8 cellular contexts compared by ENCODE assay signal in genomic region chr16:55944377-55944802, GRCh38.
DNase-seq lines count a peak whose midpoint lies in the region; ATAC-seq, FAIRE-seq and TF ChIP-seq lines count a peak whose summit lies in the region.

No MANE protein-coding gene starts in this region.

- no peak overlapping the region for H4K5ac ChIP-seq in H1 (ENCODE audit: insufficient read length, low read depth, low read length)

- H3K4me3 Mint-ChIP-seq in activated CD8-positive, alpha-beta T cell treated with anti-CD3 and anti-CD28 coated beads, Interleukin-2, amount 10 ng/mL, durations not matched to agents 7 days and 5 days, result no peak overlapping the region
- H3K4me3 Mint-ChIP-seq in memory B cell, result no peak overlapping the region

- H3K9me3 Mint-ChIP-seq in activated CD8-positive, alpha-beta T cell treated with anti-CD3 and anti-CD28 coated beads, Interleukin-2, amount 10 ng/mL, durations not matched to agents 7 days and 5 days (ENCODE audit: insufficient read depth), result no peaks in the 10 kb centered on the region
- no peaks in the 10 kb centered on the region for H3K9me3 Mint-ChIP-seq in memory B cell

- no peak overlapping the region for H4K91ac ChIP-seq in H1 (replicated peaks; ENCODE audit: insufficient read length, low read length)

- peak; percentile 19 for FAIRE-seq in H1 (lab: Jason Lieb, UNC)

- WGBS in H1 (ENCODE audit: extremely low coverage in 1 of 2, insufficient coverage in 1 of 2, insufficient read length in 1 of 2, insufficient replicate concordance in 2 of 2, low coverage in 1 of 2, low lambda C conversion rate in 2 of 2, missing lambda C conversion rate in 1 of 2), 2 experiments, result 47% methylated on average over 8 of the region's 8 CpGs; no CpG with 5 or more reads in 1 of the 2 experiments

- peaks cover 20% of the 10 kb centered on the region for H3K27me3 Mint-ChIP-seq in activated CD8-positive, alpha-beta T cell treated with anti-CD3 and anti-CD28 coated beads, Interleukin-2, amount 10 ng/mL, durations not matched to agents 7 days and 5 days (ENCODE audit: low read depth)
- H3K27me3 Mint-ChIP-seq in memory B cell, result peaks cover 21% of the 10 kb centered on the region

- H3K79me2 ChIP-seq in H1 (ENCODE audit: control insufficient read depth in 1 of 2, insufficient read depth in 2 of 2, low read length in 2 of 2), result no peaks in the 10 kb centered on the region

- no peaks in the 10 kb centered on the region for H4K20me1 ChIP-seq in H1 (replicated peaks in 1 of 2; ENCODE audit: control insufficient read depth in 1 of 2, insufficient read depth in 2 of 2, low read length in 2 of 2)

- no peaks in the 10 kb centered on the region for H3K23me2 ChIP-seq in H1 (ENCODE audit: low read depth, low read length)

- peak; percentile 71 for ATAC-seq in activated CD8-positive, alpha-beta T cell treated with anti-CD3 and anti-CD28 coated beads, Interleukin-2, amount 10 ng/mL, durations not matched to agents 7 days and 5 days
- ATAC-seq in memory B cell (ENCODE audit: low read depth), result peak; percentile 49
- no peak for ATAC-seq in GM21381 (IDR thresholded peaks at IDR 0.05; ENCODE audit: unreplicated experiment)

- no peak for TF ChIP-seq EP300 in H1 (IDR thresholded peaks at IDR 0.05; ENCODE audit: borderline replicate concordance in 1 of 2, low read depth in 2 of 2, low read length in 2 of 2)

- H2BK12ac ChIP-seq in H1 (ENCODE audit: low read depth, low read length), result no peak overlapping the region

- no peaks in the 10 kb centered on the region for H3K79me1 ChIP-seq in H1 (ENCODE audit: low read depth, low read length)

- H3K4me2 ChIP-seq in H1 (ENCODE audit: insufficient read depth in 1 of 2, low read depth in 2 of 2, low read length in 2 of 2), result no peak overlapping the region

- peak; percentile 30 for DNase-seq in AG04450 (ENCODE audit: low read depth, low spot score)
- peak; percentile 5 for DNase-seq in GM19238 (ENCODE audit: insufficient read length, low spot score)
- peak; percentile 54 for DNase-seq in NCI-H2171 (lab: John Stamatoyannopoulos, UW)
- peak; percentile 58 for DNase-seq in activated CD8-positive, alpha-beta T cell treated with anti-CD3 and anti-CD28 coated beads, Interleukin-2, amount 10 ng/mL, durations not matched to agents 7 days and 5 days
- DNase-seq in H1 (ENCODE audit: low read depth in 1 of 2, low spot score in 2 of 2), result peak; percentile 38 to 89
- peak; percentile 44 to 46 for DNase-seq in memory B cell (ENCODE audit: low spot score in 2 of 2)
- DNase-seq in stimulated activated CD8-positive, alpha-beta memory T cell treated with anti-CD3 and anti-CD28 coated beads, Interleukin-15, amount 100 ng/mL, for 1 hour (ENCODE audit: low read depth), result peak; percentile 21

- H2BK5ac ChIP-seq in H1 (ENCODE audit: low read depth, low read length), result no peak overlapping the region

- H2AK5ac ChIP-seq in H1 (ENCODE audit: low read depth, low read length), result no peak overlapping the region

- no peak overlapping the region for H3K56ac ChIP-seq in H1 (replicated peaks; ENCODE audit: insufficient read length, low read depth, low read length)

- H3K9ac ChIP-seq in H1 (replicated peaks in 1 of 4; ENCODE audit: extremely low read depth in 1 of 4, low read depth in 3 of 4, low read length in 3 of 4), result no peak overlapping the region

- no peaks in the 10 kb centered on the region for H3K36me3 Mint-ChIP-seq in activated CD8-positive, alpha-beta T cell treated with anti-CD3 and anti-CD28 coated beads, Interleukin-2, amount 10 ng/mL, durations not matched to agents 7 days and 5 days (ENCODE audit: low read depth)
- H3K36me3 Mint-ChIP-seq in memory B cell, result no peaks in the 10 kb centered on the region

- no peak overlapping the region for H2BK15ac ChIP-seq in H1 (ENCODE audit: low read length)

- POLR2A ChIA-PET in AG04450 (lab: Yijun Ruan, JAX) (no interaction called here), H1 (lab: Charles Lee; ENCODE audit: partially characterized antibody) (interaction anchor here (1.3 kb wide), 1 partner anchor 247 kb away, joined by 3 read pairs; the partner anchor contains the start of gene GNAO1)
- POLR2A ChIA-PET in activated CD8-positive, alpha-beta T cell treated with anti-CD3 and anti-CD28 coated beads, Interleukin-2, amount 10 ng/mL, durations not matched to agents 7 days and 5 days (lab: Charles Lee), result no interaction called here

- no peak for TF ChIP-seq POLR2A in H1 (IDR thresholded peaks at IDR 0.05; ENCODE audit: control extremely low read depth in 1 of 2, low read depth in 2 of 2, low read length in 2 of 2)

- no peaks in the 10 kb centered on the region for H3K4me1 Mint-ChIP-seq in activated CD8-positive, alpha-beta T cell treated with anti-CD3 and anti-CD28 coated beads, Interleukin-2, amount 10 ng/mL, durations not matched to agents 7 days and 5 days (ENCODE audit: low read depth)
- H3K4me1 Mint-ChIP-seq in memory B cell, result peaks cover 4% of the 10 kb centered on the region

- 0 out of 7 replicates have a peak, but pooled peaks cover 0 to 2% (median 0%) of the 10 kb centered on the region in 4 experiments for H3K4me1 ChIP-seq in H1 (replicated peaks in 1 of 4; ENCODE audit: control insufficient read depth in 3 of 4, insufficient read depth in 4 of 4, low read length in 3 of 4)

- peak; percentile 83 to 89 for TF ChIP-seq RAD21 in H1 (IDR thresholded peaks at IDR 0.05 in 1 of 2, conservative IDR thresholded peaks at IDR 0.05 in 1 of 2; ENCODE audit: low read depth in 2 of 2, low read length in 2 of 2)

- no peak overlapping the region for H3K27ac ChIP-seq in AG04450 (ENCODE audit: low read depth, low read length)
- no peak overlapping the region for H3K27ac ChIP-seq in H1 (ENCODE audit: low read depth, low read length)

- H3K9me3 ChIP-seq in AG04450 (ENCODE audit: control insufficient read depth, insufficient read depth, low read length) (no peaks in the 10 kb centered on the region), H1 (ENCODE audit: insufficient read depth in 2 of 2, low read depth in 1 of 2, low read length in 1 of 2) (no peaks in the 10 kb centered on the region)

- H3K4ac ChIP-seq in H1 (replicated peaks; ENCODE audit: insufficient read length, low read depth, low read length), result no peak overlapping the region

- H3K23ac ChIP-seq in H1 (ENCODE audit: insufficient read length), result no peak overlapping the region

- no peaks in the 10 kb centered on the region for H3K36me3 ChIP-seq in H1 (ENCODE audit: control insufficient read depth in 2 of 4, insufficient read depth in 4 of 4, low read length in 3 of 4)

- no peak overlapping the region for H3K4me3 ChIP-seq in AG04450 (ENCODE audit: low read depth, low read length)
- H3K4me3 ChIP-seq in H1 (ENCODE audit: extremely low read depth in 1 of 4, insufficient read depth in 2 of 4, low read depth in 3 of 4, low read length in 4 of 4), result no peak overlapping the region

- H4K8ac ChIP-seq in H1 (ENCODE audit: extremely low read depth, insufficient read depth, low read length), result no peak overlapping the region

- no peaks in the 10 kb centered on the region for H3K27me3 ChIP-seq in AG04450 (ENCODE audit: control insufficient read depth, insufficient read depth, low read length)
- no peaks in the 10 kb centered on the region for H3K27me3 ChIP-seq in H1 (replicated peaks in 1 of 4; ENCODE audit: control insufficient read depth in 3 of 4, extremely low read depth in 1 of 4, insufficient read depth in 3 of 4, low read length in 3 of 4)

- CTCF ChIA-PET in AG04450 (lab: Charles Lee) (interaction anchor here (0.7 to 9.4 kb wide), 15 partner anchors 8 to 757 kb away, joined by 3 to 199 read pairs (median 6); no protein-coding TSS in a partner anchor), H1 (lab: Charles Lee; ENCODE audit: partially characterized antibody) (interaction anchor here (0.8 to 5.3 kb wide), 28 partner anchors 10 to 493 kb away, joined by 3 to 47 read pairs (median 4); no protein-coding TSS in a partner anchor)
- CTCF ChIA-PET in activated CD8-positive, alpha-beta T cell treated with anti-CD3 and anti-CD28 coated beads, Interleukin-2, amount 10 ng/mL, durations not matched to agents 7 days and 5 days (lab: Charles Lee), result interaction anchor here (0.8 to 3.1 kb wide), 16 partner anchors 10 to 411 kb away, joined by 3 to 39 read pairs (median 4); no protein-coding TSS in a partner anchor

- no peak overlapping the region for H3K27ac Mint-ChIP-seq in activated CD8-positive, alpha-beta T cell treated with anti-CD3 and anti-CD28 coated beads, Interleukin-2, amount 10 ng/mL, durations not matched to agents 7 days and 5 days
- no peak overlapping the region for H3K27ac Mint-ChIP-seq in memory B cell

- no peak overlapping the region for H2AFZ ChIP-seq in H1 (ENCODE audit: low read length)

- H2BK120ac ChIP-seq in H1 (replicated peaks; ENCODE audit: low read depth, low read length), result no peak overlapping the region

- H3K14ac ChIP-seq in H1 (ENCODE audit: insufficient read length), result no peak overlapping the region

- H2BK20ac ChIP-seq in H1 (ENCODE audit: low read length), result no peak overlapping the region

- TF ChIP-seq CTCF in AG04450 (IDR thresholded peaks at IDR 0.05; ENCODE audit: low read depth, low read length) (peak; percentile 98), H1 (IDR thresholded peaks at IDR 0.05; ENCODE audit: control extremely low read depth in 1 of 3, insufficient read depth in 1 of 3, low read depth in 1 of 3, low read length in 3 of 3) (peak; percentile 85 to 94 (median 91))

- no peak overlapping the region for H3K18ac ChIP-seq in H1 (ENCODE audit: extremely low read depth, low read length)

TF ChIP-seq in H1, 55 proteins besides CTCF, POLR2A, EP300 and RAD21 (continues in another document):
- TF ChIP-seq POLR2AphosphoS5 (IDR thresholded peaks at IDR 0.05; ENCODE audit: low read depth, low read length) (no peak), SIN3A (conservative IDR thresholded peaks at IDR 0.05 in 1 of 2, IDR thresholded peaks at IDR 0.05 in 1 of 2; ENCODE audit: low read depth in 1 of 2, low read length in 2 of 2) (no peak), RXRA (IDR thresholded peaks at IDR 0.05; ENCODE audit: insufficient read depth, low read depth, low read length) (no peak), CHD1 (IDR thresholded peaks at IDR 0.05; ENCODE audit: low read depth, low read length) (no peak), KDM4A (IDR thresholded peaks at IDR 0.05; ENCODE audit: low read depth, low read length, severe bottlenecking) (no peak), ATF3 (IDR thresholded peaks at IDR 0.05; ENCODE audit: insufficient read depth, low read depth, low read length) (0 out of 2 replicates have a peak, but pooled peaks have one; percentile 24), MAFK (IDR thresholded peaks at IDR 0.05; ENCODE audit: low read depth, low read length) (no peak), TAF7 (optimal IDR thresholded peaks at IDR 0.05; ENCODE audit: borderline replicate concordance, low read depth, low read length) (no peak), SP2 (IDR thresholded peaks at IDR 0.05; ENCODE audit: low read length) (no peak), CEBPB (IDR thresholded peaks at IDR 0.05; ENCODE audit: low read depth, low read length) (peak; percentile 55; the same call in 1 of the 2 replicates), POU5F1 (IDR thresholded peaks at IDR 0.05; ENCODE audit: low read depth, low read length) (no peak)

Comparison
In these comparisons a context has a peak if more than half of its experiments do, and no peak if none do; other contexts are left out.
1. DNase-seq: peak in every context shown above with its lines; median percentile 64 in H1; 58 in activated CD8-positive, alpha-beta T cell treated with anti-CD3 and anti-CD28 coated beads, Interleukin-2, amount 10 ng/mL, durations not matched to agents 7 days and 5 days; 54 in NCI-H2171; 45 in memory B cell; 30 in AG04450; 21 in stimulated activated CD8-positive, alpha-beta memory T cell treated with anti-CD3 and anti-CD28 coated beads, Interleukin-15, amount 100 ng/mL, for 1 hour; 5 in GM19238.